ENCODE assay signal across 16 cellular contexts in genomic region chr1:36889846-36890245, GRCh38.
"Had no signal": no experiment of that assay in that cellular context is flagged by ENCODE, and none has a peak within 500 bp of the region (broad histone marks: within the 10 kb centered on the region; RNA-seq: fewer than 3 reads in every experiment).

No MANE protein-coding gene starts in this region.

- H3K36me3 ChIP-seq: cardiac muscle cell, pancreas, upper lobe of left lung had no signal

- H3K4me3 Mint-ChIP-seq: neural crest cell; T-helper 2 cell treated with Interferon-gamma antibody and Interleukin-4, amounts not matched to agents 5 μg/mL and 100 μg/mL, for 36 hours had no signal

- H3K27me3 ChIP-seq: cardiac muscle cell, pancreas, upper lobe of left lung had no signal

- H3K27ac Mint-ChIP-seq: activated naive CD4-positive, alpha-beta T cell treated with anti-CD3 and anti-CD28 coated beads, Interleukin-2, amount 50 U/mL, for 72 hours; T-helper 2 cell treated with Interferon-gamma antibody and Interleukin-4, amounts not matched to agents 5 μg/mL and 100 μg/mL, for 36 hours had no signal

- H3K4me3 ChIP-seq: cardiac muscle cell, pancreas, skin epidermis, upper lobe of left lung had no signal

- H3K4me1 ChIP-seq: pancreas, upper lobe of left lung had no signal

- H3K36me3 Mint-ChIP-seq: activated naive CD4-positive, alpha-beta T cell treated with anti-CD3 and anti-CD28 coated beads, Interleukin-2, amount 50 U/mL, for 72 hours had no signal

- H3K9me3 ChIP-seq: pancreas, upper lobe of left lung had no signal

- H3K9me3 Mint-ChIP-seq: activated naive CD4-positive, alpha-beta T cell treated with anti-CD3 and anti-CD28 coated beads, Interleukin-2, amount 50 U/mL, for 72 hours; neural crest cell; T-helper 2 cell treated with Interferon-gamma antibody and Interleukin-4, amounts not matched to agents 5 μg/mL and 100 μg/mL, for 36 hours had no signal

- DNase-seq: activated CD4-positive, alpha-beta T cell treated with anti-CD3 and anti-CD28 coated beads, Interleukin-2, amount 50 U/mL, for 1 hour; activated CD4-positive, CD25-positive, alpha-beta regulatory T cell; activated gamma-delta T cell; activated T-cell treated with anti-CD3 and anti-CD28 coated beads, Interleukin-2, amount 50 U/mL, for 48 hours; effector CD8-positive, alpha-beta T cell; foreskin melanocyte; kidney glomerular epithelial cell; stimulated activated CD4-positive, alpha-beta T cell treated with anti-CD3 and anti-CD28 coated beads, Interleukin-4, amount 100 ng/mL, for 24 hours; stimulated activated naive CD4-positive, alpha-beta T cell treated with Interleukin-2 at 50 U/mL for 16 hours; upper lobe of left lung had no signal

- H3K27ac ChIP-seq: cardiac muscle cell, pancreas, skin epidermis, upper lobe of left lung had no signal
